In genomic region chr11:109423114-109423859, GRCh38 we compare ENCODE assay signal across 8 cellular contexts. TPM values are rescaled to one million over a fixed set of nuclear protein-coding genes. Genes with fewer than 3 reads are reported as not detected.
DNase-seq lines count a peak whose midpoint lies in the region; ATAC-seq, FAIRE-seq and TF ChIP-seq lines count a peak whose summit lies in the region.

No MANE protein-coding gene starts in this region.

- FAIRE-seq in bronchial epithelial cell (lab: Jason Lieb, UNC): no peak
- no peak for FAIRE-seq in keratinocyte (lab: Jason Lieb, UNC)
- no peak for FAIRE-seq in urothelium cell line (lab: Jason Lieb, UNC)

- H3K4me2 ChIP-seq in keratinocyte (ENCODE audit: control insufficient read depth, extremely low read depth, insufficient read depth, low read depth, low read length): peak overlapping the region; percentile 82

- no peak overlapping the region for H3K9ac ChIP-seq in keratinocyte (ENCODE audit: control insufficient read depth, extremely low read depth, insufficient read depth, low read length)

- H3K27me3 Mint-ChIP-seq in activated naive CD4-positive, alpha-beta T cell treated with anti-CD3 and anti-CD28 coated beads for 36 hours (ENCODE audit: low read depth): peaks cover 36% of the 10 kb centered on the region

- ATAC-seq in HG03025 (IDR thresholded peaks at IDR 0.05; ENCODE audit: low FRiP score, unreplicated experiment) (no peak), GM21717 (IDR thresholded peaks at IDR 0.05; ENCODE audit: unreplicated experiment) (no peak)

- DNase-seq in cardiac muscle cell (ENCODE audit: low read depth in 1 of 2, low spot score in 1 of 2) (peak; percentile 13 to 42), cardiac septum (ENCODE audit: low spot score) (no peak), bronchial epithelial cell (ENCODE audit: low read depth) (no peak), keratinocyte (ENCODE audit: low read depth, low spot score) (no peak), urothelium cell line (ENCODE audit: low spot score) (peak; percentile 36)
- no peak for DNase-seq in activated naive CD4-positive, alpha-beta T cell treated with anti-CD3 and anti-CD28 coated beads for 36 hours

- H3K36me3 ChIP-seq in cardiac muscle cell: no peaks in the 10 kb centered on the region
- H3K36me3 ChIP-seq in bronchial epithelial cell (ENCODE audit: control insufficient read depth, insufficient read depth, low read length): no peaks in the 10 kb centered on the region
- H3K36me3 ChIP-seq in keratinocyte (ENCODE audit: control insufficient read depth in 2 of 2, extremely low read depth in 1 of 2, insufficient read depth in 2 of 2, low read length in 2 of 2): no peaks in the 10 kb centered on the region

- H3K9me3 ChIP-seq in cardiac muscle cell (ENCODE audit: low read depth) (no peaks in the 10 kb centered on the region), keratinocyte (ENCODE audit: control insufficient read depth, low read depth, low read length) (no peaks in the 10 kb centered on the region)

- no peaks in the 10 kb centered on the region for H3K79me2 ChIP-seq in keratinocyte (ENCODE audit: control insufficient read depth, insufficient read depth, low read length)

- H3K4me1 Mint-ChIP-seq in activated naive CD4-positive, alpha-beta T cell treated with anti-CD3 and anti-CD28 coated beads for 36 hours (ENCODE audit: low read depth): no peaks in the 10 kb centered on the region

- H3K27ac Mint-ChIP-seq in activated naive CD4-positive, alpha-beta T cell treated with anti-CD3 and anti-CD28 coated beads for 36 hours: no peak overlapping the region

- CTCF ChIA-PET in activated naive CD4-positive, alpha-beta T cell treated with anti-CD3 and anti-CD28 coated beads for 36 hours (lab: Charles Lee): no interaction called here

- H3K27me3 ChIP-seq in cardiac muscle cell (peaks cover 98% of the 10 kb centered on the region), bronchial epithelial cell (ENCODE audit: control insufficient read depth, insufficient read depth, low read length) (peaks cover 22% of the 10 kb centered on the region), keratinocyte (ENCODE audit: control insufficient read depth, extremely low read depth, insufficient read depth, low read length) (peaks cover 33% of the 10 kb centered on the region)

- H3K36me3 Mint-ChIP-seq in activated naive CD4-positive, alpha-beta T cell treated with anti-CD3 and anti-CD28 coated beads for 36 hours (ENCODE audit: low read depth): peaks cover 2% of the 10 kb centered on the region

- no peaks in the 10 kb centered on the region for H4K20me1 ChIP-seq in keratinocyte (ENCODE audit: control insufficient read depth, extremely low read depth, insufficient read depth, low read length)

- intact Hi-C loops in cardiac septum (cut with DNase I): no loop called here
- intact Hi-C loops in activated naive CD4-positive, alpha-beta T cell treated with anti-CD3 and anti-CD28 coated beads for 36 hours (cut with micrococcal nuclease): no loop called here

- H3K9me1 ChIP-seq in keratinocyte (ENCODE audit: control insufficient read depth, extremely low read depth, insufficient read depth, low read length): no peaks in the 10 kb centered on the region

- peak overlapping the region; percentile 46 for H2AFZ ChIP-seq in keratinocyte (ENCODE audit: control insufficient read depth, low read length)

- H3K4me3 ChIP-seq in cardiac muscle cell (peak overlapping the region; percentile 31), bronchial epithelial cell (ENCODE audit: low read depth, low read length) (peak overlapping the region; percentile 9), keratinocyte (ENCODE audit: control insufficient read depth in 2 of 3, extremely low read depth in 1 of 3, insufficient read depth in 2 of 3, low read depth in 1 of 3, low read length in 3 of 3) (peak overlapping the region; percentile 8 to 64 (median 62))

- H3K9me3 Mint-ChIP-seq in activated naive CD4-positive, alpha-beta T cell treated with anti-CD3 and anti-CD28 coated beads for 36 hours: no peaks in the 10 kb centered on the region

- H3K27ac ChIP-seq in cardiac muscle cell (no peak overlapping the region), keratinocyte (ENCODE audit: control insufficient read depth, insufficient read depth, low read length) (no peak overlapping the region)

- no peak overlapping the region for H3K4me3 Mint-ChIP-seq in activated naive CD4-positive, alpha-beta T cell treated with anti-CD3 and anti-CD28 coated beads for 36 hours

- TF ChIP-seq CTCF in cardiac muscle cell (IDR thresholded peaks at IDR 0.05; ENCODE audit: low read depth, low read length) (no peak), bronchial epithelial cell (IDR thresholded peaks at IDR 0.05; ENCODE audit: insufficient read depth, low read length, severe bottlenecking) (peak; percentile 16), keratinocyte (optimal IDR thresholded peaks at IDR 0.05 in 1 of 3, IDR thresholded peaks at IDR 0.05 in 1 of 3, conservative IDR thresholded peaks at IDR 0.05 in 1 of 3; ENCODE audit: extremely low read depth in 1 of 3, insufficient read depth in 2 of 3, low read length in 3 of 3) (peak in 2 of 3 experiments; percentile 20 to 32)

- dilution Hi-C loops in keratinocyte (cut with MboI; ENCODE audit: extremely low pct_ligation_motif_present, low sequenced_read_pairs): no loop called here

- peaks cover 8% of the 10 kb centered on the region for H3K4me1 ChIP-seq in cardiac muscle cell (ENCODE audit: low read depth)
- H3K4me1 ChIP-seq in keratinocyte (ENCODE audit: control insufficient read depth, extremely low read depth, insufficient read depth, low read length): peaks cover 13% of the 10 kb centered on the region

RNA-seq across cellular contexts. Expression of gene C11orf87, which starts 1.3 kb away (rescaled TPM):
- total RNA-seq in cardiac muscle cell: 0.42 and 0.49 TPM in 2 replicates
- 0.34 and 1.1 TPM in 2 replicates for polyA plus RNA-seq in cardiac muscle cell
- 0.03 TPM for total RNA-seq in cardiac septum
- total RNA-seq in bronchial epithelial cell: not detected in 2 replicates
- 0.08 to 0.24 TPM (median 0.22 TPM) in 3 replicates for polyA plus RNA-seq in keratinocyte
- polyA plus RNA-seq in keratinocyte (2011; ENCODE audit: low read depth): not detected
- 0.06 and 0.12 TPM in 2 replicates for polyA plus RNA-seq in keratinocyte (2011; cell fraction: cytosol; rRNA removed)
- 0.23 and 0.28 TPM in 2 replicates for polyA plus RNA-seq in keratinocyte (2011; cell fraction: nucleus; rRNA removed)
- polyA plus RNA-seq in keratinocyte (2012; ENCODE audit: low replicate concordance): 0.03 and 0.10 TPM in 2 replicates
- polyA minus RNA-seq in keratinocyte: 0.07 to 0.40 TPM (median 0.22 TPM) in 3 replicates
- not detected for polyA minus RNA-seq in keratinocyte (2011; cell fraction: cytosol; rRNA and poly(A)+ RNA removed)
- polyA minus RNA-seq in keratinocyte (2011; cell fraction: nucleus; rRNA and poly(A)+ RNA removed): 0.31 and 0.42 TPM in 2 replicates
- not detected for total RNA-seq in activated naive CD4-positive, alpha-beta T cell treated with anti-CD3 and anti-CD28 coated beads for 36 hours

Comparison
In these comparisons a context has a peak if more than half of its experiments do, and no peak if none do; other contexts are left out.
1. DNase-seq: peak in cardiac muscle cell (2 of 2) and urothelium cell line (single experiment); none in cardiac septum (single experiment), bronchial epithelial cell (single experiment), keratinocyte (single experiment) and activated naive CD4-positive, alpha-beta T cell treated with anti-CD3 and anti-CD28 coated beads for 36 hours (single experiment).
2. H3K4me3 ChIP-seq: peak in every context shown above with its lines; median percentile 62 in keratinocyte; 31 in cardiac muscle cell; 9 in bronchial epithelial cell.